8 cellular contexts compared by ENCODE assay signal in genomic region chr16:22948603-22949368, GRCh38.
DNase-seq lines count a peak whose midpoint lies in the region; ATAC-seq, FAIRE-seq and TF ChIP-seq lines count a peak whose summit lies in the region.

No MANE protein-coding gene starts in this region.

- no peaks in the 10 kb centered on the region for H3K9me3 Mint-ChIP-seq in IgD-negative memory B cell

- peak; percentile 76 for TF ChIP-seq CTCF in brain microvascular endothelial cell (IDR thresholded peaks at IDR 0.05; ENCODE audit: low read depth, low read length, missing control alignments)

- peak; percentile 54 for DNase-seq in EL
- peak; percentile 55 for DNase-seq in SKM-1 treated with dmso at 0.1 percent for 144 hours (lab: John Stamatoyannopoulos, UW; ENCODE audit: unreplicated experiment)
- DNase-seq in brain microvascular endothelial cell, result peak; percentile 43
- DNase-seq in stimulated activated CD4-positive, alpha-beta T cell treated with anti-CD3 and anti-CD28 coated beads, Interleukin-12 subunit alpha, Interleukin-12 subunit beta, amount 100 ng/mL, for 48 hours (ENCODE audit: low read depth in 2 of 3, low spot score in 1 of 3), result peak; percentile 41 to 73 (median 55)

- H3K4me3 Mint-ChIP-seq in IgD-negative memory B cell, result peak overlapping the region; percentile 6 to 85 (median 66)

- in situ Hi-C loops in brain microvascular endothelial cell (cut with HindIII; ENCODE audit: low pct_ligation_motif_present, low sequenced_read_pairs), result no loop called here

- peak; percentile 94 for FAIRE-seq in islet of Langerhans (lab: Jason Lieb, UNC)

- peaks cover 6 to 10% (median 7%) of the 10 kb centered on the region in 3 donors for H3K4me1 Mint-ChIP-seq in IgD-negative memory B cell

- no peak overlapping the region for H3K27ac ChIP-seq in brain microvascular endothelial cell

- peaks cover 4% of the 10 kb centered on the region for H3K27me3 ChIP-seq in brain microvascular endothelial cell (replicated peaks)

- peaks cover 21% of the 10 kb centered on the region for H3K27me3 Mint-ChIP-seq in IgD-negative memory B cell

- H3K36me3 Mint-ChIP-seq in IgD-negative memory B cell, result no peaks in the 10 kb centered on the region

- no peak overlapping the region for H3K27ac Mint-ChIP-seq in IgD-negative memory B cell

- ATAC-seq in GM21367 (IDR thresholded peaks at IDR 0.05; ENCODE audit: unreplicated experiment) (no peak), HG02884 (IDR thresholded peaks at IDR 0.05; ENCODE audit: unreplicated experiment) (no peak)

- no peaks in the 10 kb centered on the region for H3K36me3 ChIP-seq in brain microvascular endothelial cell (replicated peaks)

- H3K4me3 ChIP-seq in brain microvascular endothelial cell (ENCODE audit: low read depth, low read length), result no peak overlapping the region
